ENCODE assay signal across 11 cellular contexts in genomic region chr11:60563553-60564235, GRCh38. TPM values are rescaled to one million over a fixed set of nuclear protein-coding genes. Genes with fewer than 3 reads are reported as not detected.
DNase-seq lines count a peak whose midpoint lies in the region; ATAC-seq and TF ChIP-seq lines count a peak whose summit lies in the region.
"Had no signal": no experiment of that assay in that cellular context is flagged by ENCODE, and none has a peak within 500 bp of the region (broad histone marks: within the 10 kb centered on the region; RNA-seq: fewer than 3 reads in every experiment).

No MANE protein-coding gene starts in this region.

- no peaks in the 10 kb centered on the region for H3K27me3 Mint-ChIP-seq in endodermal cell (ENCODE audit: insufficient read depth)
- peaks cover 6 to 10% of the 10 kb centered on the region in 2 donors for H3K27me3 Mint-ChIP-seq in CD4-positive, alpha-beta memory T cell

- H3K36me3 Mint-ChIP-seq in endodermal cell (ENCODE audit: low read depth): no peaks in the 10 kb centered on the region
- H3K36me3 Mint-ChIP-seq in CD4-positive, alpha-beta memory T cell: no peaks in the 10 kb centered on the region

- H3K4me3 ChIP-seq in endodermal cell (ENCODE audit: low read length): no peak overlapping the region
- no peak overlapping the region for H3K4me3 ChIP-seq in CD4-positive, alpha-beta memory T cell (ENCODE audit: low read length in 2 of 2)

- ATAC-seq in GM19395 (IDR thresholded peaks at IDR 0.05; ENCODE audit: unreplicated experiment) (peak; percentile 67), HG03135 (IDR thresholded peaks at IDR 0.05; ENCODE audit: unreplicated experiment) (no peak)

- peaks cover 17% of the 10 kb centered on the region for H3K9me3 ChIP-seq in endodermal cell (ENCODE audit: control insufficient read depth, low read length)
- no peaks in the 10 kb centered on the region for H3K9me3 ChIP-seq in CD4-positive, alpha-beta memory T cell (ENCODE audit: control insufficient read depth in 1 of 2, low read length in 2 of 2)

- H3K27me3 ChIP-seq in endodermal cell (ENCODE audit: control insufficient read depth, insufficient read depth, low read length, poor library complexity, severe bottlenecking): no peaks in the 10 kb centered on the region
- no peaks in the 10 kb centered on the region for H3K27me3 ChIP-seq in CD4-positive, alpha-beta memory T cell (ENCODE audit: insufficient read depth, low read length)
- H3K27me3 ChIP-seq: brain microvascular endothelial cell had no signal

- TF ChIP-seq CTCF in endodermal cell (conservative IDR thresholded peaks at IDR 0.05): peak; percentile 28

- no peak overlapping the region for H3K27ac ChIP-seq in endodermal cell (ENCODE audit: low read depth, low read length)
- no peak overlapping the region for H3K27ac ChIP-seq in CD4-positive, alpha-beta memory T cell (ENCODE audit: low read depth, low read length)
- H3K27ac ChIP-seq: brain microvascular endothelial cell had no signal

- H3K9me3 Mint-ChIP-seq in endodermal cell: peaks cover 31% of the 10 kb centered on the region
- H3K9me3 Mint-ChIP-seq in CD4-positive, alpha-beta memory T cell: peaks cover 2 to 36% (median 23%) of the 10 kb centered on the region in 8 donors

- no peaks in the 10 kb centered on the region for H3K36me3 ChIP-seq in endodermal cell (ENCODE audit: control insufficient read depth, insufficient read depth, low read length)
- H3K36me3 ChIP-seq in CD4-positive, alpha-beta memory T cell (ENCODE audit: insufficient read depth, low read length): no peaks in the 10 kb centered on the region
- H3K36me3 ChIP-seq: brain microvascular endothelial cell had no signal

- CTCF ChIA-PET in CD4-positive, alpha-beta memory T cell (lab: Charles Lee; ENCODE audit: partially characterized antibody): no interaction called here

- no peak overlapping the region for H3K9ac ChIP-seq in endodermal cell (ENCODE audit: extremely low read depth, low read length, poor library complexity, severe bottlenecking)

- intact Hi-C loops in CD4-positive, alpha-beta memory T cell (cut with micrococcal nuclease): no loop called here

- POLR2A ChIA-PET in CD4-positive, alpha-beta memory T cell (lab: Charles Lee; ENCODE audit: partially characterized antibody): no interaction called here

- no peak overlapping the region for H3K4me3 Mint-ChIP-seq in endodermal cell
- H3K4me3 Mint-ChIP-seq in CD4-positive, alpha-beta memory T cell: no peak overlapping the region

- no peaks in the 10 kb centered on the region for H3K4me1 ChIP-seq in endodermal cell (ENCODE audit: control insufficient read depth, insufficient read depth, low read length)
- H3K4me1 ChIP-seq in CD4-positive, alpha-beta memory T cell (ENCODE audit: insufficient read depth, low read length): no peaks in the 10 kb centered on the region

- peak; percentile 19 for DNase-seq in DMS153 treated with DMSO at 0.1 percent for 48 hours (lab: John Stamatoyannopoulos, UW; ENCODE audit: unreplicated experiment)
- peak; percentile 86 for DNase-seq in NCI-H524 treated with DMSO at 0.1 percent for 48 hours (lab: John Stamatoyannopoulos, UW)
- DNase-seq in endodermal cell: peak; percentile 64
- DNase-seq in NCI-H226: no peak
- no peak for DNase-seq in CD4-positive, alpha-beta memory T cell
- DNase-seq in NCI-H2227 treated with DMSO at 0.1 percent for 48 hours (lab: John Stamatoyannopoulos, UW): no peak
- DNase-seq: activated CD4-positive, CD25-positive, alpha-beta regulatory T cell treated with anti-CD3 and anti-CD28 coated beads, Interleukin-2, amount 50 U/mL, for 72 hours; brain microvascular endothelial cell; retina had no signal

- H3K27ac Mint-ChIP-seq in endodermal cell: no peak overlapping the region
- no peak overlapping the region for H3K27ac Mint-ChIP-seq in CD4-positive, alpha-beta memory T cell

- no peaks in the 10 kb centered on the region for H3K4me1 Mint-ChIP-seq in endodermal cell
- no peaks in the 10 kb centered on the region for H3K4me1 Mint-ChIP-seq in CD4-positive, alpha-beta memory T cell

- 81 to 82% methylated on average over 7 to 8 of the region's 8 CpGs for WGBS in endodermal cell (ENCODE audit: insufficient coverage in 1 of 2, insufficient read length in 1 of 2), 2 experiments

RNA-seq across cellular contexts. Expression of gene MS4A13, which starts 48.5 kb away (rescaled TPM):
- total RNA-seq in endodermal cell: not detected
- polyA plus RNA-seq in endodermal cell (2013, experiment 1 of 2): not detected
- not detected for polyA plus RNA-seq in endodermal cell (2013, experiment 2 of 2)
- not detected for total RNA-seq in CD4-positive, alpha-beta memory T cell
- polyA plus RNA-seq in CD4-positive, alpha-beta memory T cell: not detected

Comparison
In these comparisons a context has a peak if more than half of its experiments do, and no peak if none do; other contexts are left out.
1. DNase-seq: peak in DMS153 treated with DMSO at 0.1 percent for 48 hours (single experiment), NCI-H524 treated with DMSO at 0.1 percent for 48 hours (single experiment) and endodermal cell (single experiment); none in NCI-H226 (single experiment), CD4-positive, alpha-beta memory T cell (0 of 5) and NCI-H2227 treated with DMSO at 0.1 percent for 48 hours (single experiment).